Comparison of ENCODE assay signal across 26 cellular contexts in the genomic region with DNA sequence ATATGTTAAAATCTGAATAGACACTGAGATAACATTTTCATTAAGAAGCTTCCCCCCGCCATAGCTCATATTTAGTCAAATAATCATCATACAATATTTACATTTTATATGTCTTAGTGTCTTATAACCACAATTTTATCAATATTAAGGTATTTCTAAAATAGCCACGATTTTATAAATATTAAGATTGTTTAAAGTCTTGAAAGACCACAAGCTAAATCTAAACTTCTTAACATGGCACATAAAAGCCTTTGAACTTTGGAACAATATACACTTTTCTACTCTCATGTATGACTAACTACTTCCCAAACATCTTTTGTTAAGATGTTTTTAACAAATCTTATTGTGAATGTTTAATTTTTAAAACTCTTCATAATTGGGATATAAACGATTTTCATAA. TPM values are rescaled to one million over a fixed set of nuclear protein-coding genes. Genes with fewer than 3 reads are reported as not detected.
DNase-seq lines count a peak whose midpoint lies in the region; ATAC-seq, FAIRE-seq and TF ChIP-seq lines count a peak whose summit lies in the region.
"Had no signal": no experiment of that assay in that cellular context is flagged by ENCODE, and none has a peak within 500 bp of the region (broad histone marks: within the 10 kb centered on the region; RNA-seq: fewer than 3 reads in every experiment).

No MANE protein-coding gene starts in this region.

- peaks cover 33% of the 10 kb centered on the region for H3K4me1 Mint-ChIP-seq in neural crest cell

- H3K18ac ChIP-seq in H1 (ENCODE audit: extremely low read depth, low read length): no peak overlapping the region; the same call in 1 of the 2 replicates

- H3K9ac ChIP-seq in HUES64 (ENCODE audit: low read depth, low read length) (no peak overlapping the region; the same call in 1 of the 2 replicates), H1 (replicated peaks in 1 of 4; ENCODE audit: extremely low read depth in 1 of 4, low read depth in 3 of 4, low read length in 3 of 4) (no peak overlapping the region)

- no peak overlapping the region for H2BK20ac ChIP-seq in H1 (ENCODE audit: low read length)

- H3K9me3 ChIP-seq in A673 (ENCODE audit: low read depth, low read length, poor library complexity, severe bottlenecking) (peaks cover 5% of the 10 kb centered on the region), HUES64 (ENCODE audit: insufficient read depth, low read depth, low read length) (no peaks in the 10 kb centered on the region), H1 (ENCODE audit: insufficient read depth in 2 of 2, low read depth in 1 of 2, low read length in 1 of 2) (no peaks in the 10 kb centered on the region)

- H3K79me1 ChIP-seq in H1 (ENCODE audit: low read depth, low read length): no peaks in the 10 kb centered on the region

- BruUV-seq in A673 (replicated peaks; lab: Mats Ljungman, UMichigan): no TSS peak

- H2AK5ac ChIP-seq in H1 (ENCODE audit: low read depth, low read length): no peak overlapping the region

- TF ChIP-seq CTCF in A673 (conservative IDR thresholded peaks at IDR 0.05; ENCODE audit: low read depth, low read length) (no peak), H1 (IDR thresholded peaks at IDR 0.05; ENCODE audit: control extremely low read depth in 1 of 3, insufficient read depth in 1 of 3, low read depth in 1 of 3, low read length in 3 of 3) (no peak), neural crest cell (conservative IDR thresholded peaks at IDR 0.05) (no peak)

- no peak overlapping the region for H2BK5ac ChIP-seq in H1 (ENCODE audit: low read depth, low read length)

- WGBS in HUES64: no CpG with 5 or more reads among the region's 3 CpGs
- 28% methylated on average over 3 of the region's 3 CpGs; no CpG with 5 or more reads in 1 of the 2 experiments for WGBS in H1 (ENCODE audit: extremely low coverage in 1 of 2, insufficient coverage in 1 of 2, insufficient read length in 1 of 2, insufficient replicate concordance in 2 of 2, low coverage in 1 of 2, low lambda C conversion rate in 2 of 2, missing lambda C conversion rate in 1 of 2), 2 experiments

- H2BK120ac ChIP-seq in H1 (replicated peaks; ENCODE audit: low read depth, low read length): no peak overlapping the region

- intact Hi-C loops in A673 (cut with micrococcal nuclease; ENCODE audit: unreplicated experiment): no loop called here

- H2BK12ac ChIP-seq in H1 (ENCODE audit: low read depth, low read length): no peak overlapping the region

- H3K14ac ChIP-seq in H1 (ENCODE audit: insufficient read length): no peak overlapping the region

- peak overlapping the region; percentile 36 for H4K5ac ChIP-seq in H1 (ENCODE audit: insufficient read length, low read depth, low read length)

- TF ChIP-seq EP300 in H1 (IDR thresholded peaks at IDR 0.05; ENCODE audit: borderline replicate concordance in 1 of 2, low read depth in 2 of 2, low read length in 2 of 2): no peak

- H3K36me3 Mint-ChIP-seq in neural crest cell (ENCODE audit: low read depth): peaks cover 2% of the 10 kb centered on the region

- H3K4me1 ChIP-seq in A673 (ENCODE audit: insufficient read depth, low read length, poor library complexity, severe bottlenecking) (peaks cover 29% of the 10 kb centered on the region), HUES64 (ENCODE audit: insufficient read depth, low read length) (peaks cover 31% of the 10 kb centered on the region), H1 (replicated peaks in 1 of 4; ENCODE audit: control insufficient read depth in 3 of 4, insufficient read depth in 4 of 4, low read length in 3 of 4) (peaks cover 0 to 15% (median 4%) of the 10 kb centered on the region in 4 experiments; a peak in 3 of 7 replicates)

- no peak for ATAC-seq in HG03342 (IDR thresholded peaks at IDR 0.05; ENCODE audit: unreplicated experiment)
- ATAC-seq: K562 had no signal

- no peak for TF ChIP-seq POLR2A in H1 (IDR thresholded peaks at IDR 0.05; ENCODE audit: control extremely low read depth in 1 of 2, low read depth in 2 of 2, low read length in 2 of 2)

- CTCF ChIA-PET in A673 (lab: Charles Lee): no interaction called here
- CTCF ChIA-PET in H1 (lab: Charles Lee; ENCODE audit: partially characterized antibody): interaction anchor here (0.6 to 2.2 kb wide), 5 partner anchors 10 to 440 kb away, joined by 3 to 9 read pairs (median 5); no protein-coding TSS in a partner anchor

- H3K27me3 ChIP-seq in A673 (replicated peaks; ENCODE audit: insufficient read depth, low read depth, low read length, poor library complexity): no peaks in the 10 kb centered on the region
- no peaks in the 10 kb centered on the region for H3K27me3 ChIP-seq in HUES64 (ENCODE audit: insufficient read depth, low read length)
- no peaks in the 10 kb centered on the region for H3K27me3 ChIP-seq in H1 (replicated peaks in 1 of 4; ENCODE audit: control insufficient read depth in 3 of 4, extremely low read depth in 1 of 4, insufficient read depth in 3 of 4, low read length in 3 of 4)

- no peak overlapping the region for H2AFZ ChIP-seq in H1 (ENCODE audit: low read length)

- POLR2A ChIA-PET in A673 (lab: Charles Lee; ENCODE audit: low non-redundant PET): no interaction called here
- POLR2A ChIA-PET in H1 (lab: Charles Lee; ENCODE audit: partially characterized antibody): interaction anchor here (1.0 to 1.5 kb wide), 3 partner anchors 12 to 28 kb away, joined by 3 read pairs; no protein-coding TSS in a partner anchor

- DNase-seq in A673 (ENCODE audit: low spot score) (no peak), H1 (ENCODE audit: low read depth in 1 of 2, low spot score in 2 of 2) (no peak), neural crest cell (ENCODE audit: low read depth, low spot score) (no peak), NCI-H345 treated with DMSO at 0.1 percent for 48 hours (lab: John Stamatoyannopoulos, UW; ENCODE audit: unreplicated experiment) (no peak), SKM-1 treated with dmso at 0.1 percent for 144 hours (lab: John Stamatoyannopoulos, UW; ENCODE audit: unreplicated experiment) (no peak), NCI-H187 treated with DMSO at 0.1 percent for 48 hours (lab: John Stamatoyannopoulos, UW) (no peak)
- DNase-seq: 8988T; Calu3; CD8-positive, alpha-beta memory T cell; DMS153; MM.1S; NCI-H1048; NCI-H1436 treated with DMSO at 0.1 percent for 48 hours; NCI-H2029; NCI-H510A treated with DMSO at 0.1 percent for 48 hours; NK-92 treated with Interleukin-12 subunit alpha and Interleukin-12 subunit beta, amount 100 ng/mL, for 24 hours; SHP77 treated with DMSO at 0.1 percent for 48 hours had no signal

- H3K4ac ChIP-seq in H1 (replicated peaks; ENCODE audit: insufficient read length, low read depth, low read length): no peak overlapping the region

- H2BK15ac ChIP-seq in H1 (ENCODE audit: low read length): no peak overlapping the region

- H3K23me2 ChIP-seq in H1 (ENCODE audit: low read depth, low read length): peaks cover 4% of the 10 kb centered on the region; the same call in 1 of the 2 replicates

- FAIRE-seq in H1 (lab: Jason Lieb, UNC): no peak
- FAIRE-seq: GM12891, K562 had no signal

- H3K79me2 ChIP-seq in H1 (ENCODE audit: control insufficient read depth in 1 of 2, insufficient read depth in 2 of 2, low read length in 2 of 2): peaks cover 50 to 97% of the 10 kb centered on the region in 2 experiments

- no peak overlapping the region for H3K27ac Mint-ChIP-seq in neural crest cell (ENCODE audit: unreplicated experiment)

- TF ChIP-seq RAD21 in H1 (IDR thresholded peaks at IDR 0.05 in 1 of 2, conservative IDR thresholded peaks at IDR 0.05 in 1 of 2; ENCODE audit: low read depth in 2 of 2, low read length in 2 of 2): no peak

- H4K8ac ChIP-seq in H1 (ENCODE audit: extremely low read depth, insufficient read depth, low read length): no peak overlapping the region

- no peak overlapping the region for H3K56ac ChIP-seq in H1 (replicated peaks; ENCODE audit: insufficient read length, low read depth, low read length)

- peak overlapping the region; percentile 77 to 97; a peak in 3 of 4 replicates for H3K4me2 ChIP-seq in H1 (ENCODE audit: insufficient read depth in 1 of 2, low read depth in 2 of 2, low read length in 2 of 2)

- no peak overlapping the region for H3K23ac ChIP-seq in H1 (ENCODE audit: insufficient read length)

- peaks cover 6% of the 10 kb centered on the region for H3K9me3 Mint-ChIP-seq in neural crest cell

- H4K91ac ChIP-seq in H1 (replicated peaks; ENCODE audit: insufficient read length, low read length): no peak overlapping the region

- H3K4me3 Mint-ChIP-seq in neural crest cell: peak overlapping the region; percentile 57
- H3K4me3 Mint-ChIP-seq: CD8-positive, alpha-beta memory T cell had no signal

- peaks cover 40% of the 10 kb centered on the region for H3K27me3 Mint-ChIP-seq in neural crest cell (ENCODE audit: low read depth)

- H3K4me3 ChIP-seq in A673 (ENCODE audit: low read depth, low read length, poor library complexity, severe bottlenecking): no peak overlapping the region
- H3K4me3 ChIP-seq in HUES64 (ENCODE audit: low read length): peak overlapping the region; percentile 92
- peak overlapping the region in 2 of 4 experiments; percentile 86 to 95; a peak in 2 of 8 replicates for H3K4me3 ChIP-seq in H1 (ENCODE audit: extremely low read depth in 1 of 4, insufficient read depth in 2 of 4, low read depth in 3 of 4, low read length in 4 of 4)
- H3K4me3 ChIP-seq: HAP-1, K562, SK-N-MC had no signal

- peaks cover 4 to 6% of the 10 kb centered on the region in 2 experiments for H4K20me1 ChIP-seq in H1 (replicated peaks in 1 of 2; ENCODE audit: control insufficient read depth in 1 of 2, insufficient read depth in 2 of 2, low read length in 2 of 2)

- H3K27ac ChIP-seq in A673 (ENCODE audit: low read depth, low read length, poor library complexity, severe bottlenecking) (peak overlapping the region; percentile 45), HUES64 (ENCODE audit: low read depth, low read length) (peak overlapping the region; percentile 96), H1 (ENCODE audit: low read depth, low read length) (no peak overlapping the region)
- H3K27ac ChIP-seq: C4-2B, RWPE1, SK-N-MC had no signal

- H3K36me3 ChIP-seq in A673 (ENCODE audit: insufficient read depth, low read length, poor library complexity, severe bottlenecking) (no peaks in the 10 kb centered on the region), HUES64 (ENCODE audit: insufficient read depth, low read length) (no peaks in the 10 kb centered on the region), H1 (ENCODE audit: control insufficient read depth in 2 of 4, insufficient read depth in 4 of 4, low read length in 3 of 4) (peaks cover 0 to 9% (median under 1%) of the 10 kb centered on the region in 4 experiments; a peak in 2 of 8 replicates)
- H3K36me3 ChIP-seq: HAP-1 had no signal

RNA-seq across cellular contexts. Expression of gene USP44, which starts 6.5 kb away (rescaled TPM):
- total RNA-seq in A673 (2021) (6.9 and 7.1 TPM in 2 replicates), neural crest cell (15.5 and 20.0 TPM in 2 replicates)
- polyA plus RNA-seq in HUES64 (2013, experiment 1 of 2): 88.2 TPM
- polyA plus RNA-seq in HUES64 (2013, experiment 2 of 2): 72.9 TPM
- total RNA-seq in H1 (2021; fragmentation: NEBNext Ultra II Directional; extraction: Animal tissue kit (Norgen Biotek cat#: 25700)): 191 and 197 TPM in 2 replicates
- 88.6 and 129 TPM in 2 replicates for polyA plus RNA-seq in H1 (2011; rRNA removed)
- 102 TPM for polyA plus RNA-seq in H1 (2011; cell fraction: cytosol; rRNA removed)
- polyA plus RNA-seq in H1 (2011; cell fraction: nucleus; rRNA removed): 62.2 TPM
- 96.7 to 143 TPM (median 115 TPM) in 4 replicates for polyA plus RNA-seq in H1 (2012, experiment 1 of 2)
- 7.8 TPM for polyA plus RNA-seq in H1 (2012, experiment 2 of 2)
- 140 TPM for polyA plus RNA-seq in H1 (2013, experiment 1 of 2)
- polyA plus RNA-seq in H1 (2013, experiment 2 of 2): 167 TPM
- 566 and 846 TPM in 2 replicates for polyA minus RNA-seq in H1 (2011; rRNA and poly(A)+ RNA removed)
- 126 TPM for polyA minus RNA-seq in H1 (2011; cell fraction: cytosol; rRNA and poly(A)+ RNA removed)
- polyA minus RNA-seq in H1 (2011; cell fraction: nucleus; rRNA and poly(A)+ RNA removed): 167 TPM
- total RNA-seq: LHCN-M2 had no signal
